ENCODE assay signal across 8 cellular contexts in the genomic region with DNA sequence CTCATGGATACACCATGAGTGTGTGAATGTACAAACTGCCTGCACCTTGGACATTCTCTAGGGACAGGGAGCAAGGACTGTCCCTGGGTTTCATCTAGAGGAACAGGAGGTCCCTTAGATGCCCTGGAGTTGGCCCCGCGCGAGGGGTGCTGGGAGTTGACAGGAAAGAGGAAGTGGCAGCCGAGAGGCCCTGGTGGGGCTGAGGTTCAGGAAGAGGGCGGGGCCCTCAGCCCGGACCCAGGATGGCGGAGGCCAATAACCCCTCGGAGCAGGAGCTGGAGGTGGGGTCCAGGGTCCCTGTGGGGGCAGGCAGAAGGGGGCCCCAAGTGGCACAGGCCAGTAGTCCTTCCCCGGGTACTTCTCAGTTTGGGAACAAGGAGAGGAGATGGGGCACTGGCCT. TPM values are rescaled to one million over a fixed set of nuclear protein-coding genes. Genes with fewer than 3 reads are reported as not detected.
A peak's percentile ranks its signal among the peaks of the same experiment; 100 is the strongest.
DNase-seq lines count a peak whose midpoint lies in the region; ATAC-seq, FAIRE-seq and TF ChIP-seq lines count a peak whose summit lies in the region.

No MANE protein-coding gene starts in this region.

- ATAC-seq in GM18505 (IDR thresholded peaks at IDR 0.05; ENCODE audit: unreplicated experiment) = peak; percentile 65
- peak; percentile 68 for ATAC-seq in HG02970 (IDR thresholded peaks at IDR 0.05; ENCODE audit: low FRiP score, unreplicated experiment)
- ATAC-seq in stimulated activated naive CD8-positive, alpha-beta T cell treated with anti-CD3 and anti-CD28 coated beads, Interleukin-15, Interleukin-2, amounts not matched to agents 100 U/mL and 50 U/mL, for 24 hours = peak; percentile 93

- H3K4me3 ChIP-seq in mononuclear cell (ENCODE audit: low read length) = peak overlapping the region; percentile 64

- peak; percentile 83 for TF ChIP-seq POLR2A in GM18505 (IDR thresholded peaks at IDR 0.05; ENCODE audit: borderline replicate concordance, extremely low read depth, insufficient read depth, insufficient read length)

- peaks cover 63% of the 10 kb centered on the region for H3K4me1 ChIP-seq in mononuclear cell (ENCODE audit: insufficient read depth, low read length)

- DNase-seq in T-helper 22 cell (ENCODE audit: low read depth) (peak; percentile 59), anterior cingulate cortex (lab: John Stamatoyannopoulos, UW) (peak in 32 of 58 donors; percentile 4 to 48 (median 22)), urothelium cell line (ENCODE audit: low spot score) (no peak), HuH-7 (ENCODE audit: low spot score) (no peak)
- DNase-seq in stimulated activated naive CD8-positive, alpha-beta T cell treated with anti-CD3 and anti-CD28 coated beads, Interleukin-15, Interleukin-2, amounts not matched to agents 100 U/mL and 50 U/mL, for 24 hours = peak; percentile 85

- no peaks in the 10 kb centered on the region for H3K27me3 ChIP-seq in mononuclear cell (ENCODE audit: insufficient read depth, low read length)

- no peaks in the 10 kb centered on the region for H3K9me3 ChIP-seq in mononuclear cell (ENCODE audit: low read depth, low read length)

- no peak for FAIRE-seq in urothelium cell line (lab: Jason Lieb, UNC)

RNA-seq across cellular contexts. Expression of gene PKN1, which starts 6.9 kb away (rescaled TPM):
- 118 TPM for total RNA-seq in mononuclear cell

RNA-seq across cellular contexts. Expression of gene DDX39A, which starts 20.9 kb away (rescaled TPM):
- total RNA-seq in mononuclear cell = 123 TPM

RNA-seq across cellular contexts. Expression of gene PTGER1, which starts 35.1 kb away (rescaled TPM):
- total RNA-seq in mononuclear cell = not detected

RNA-seq across cellular contexts. Expression of gene GIPC1, which starts 55.9 kb away (rescaled TPM):
- 11.0 TPM for total RNA-seq in mononuclear cell

RNA-seq across cellular contexts. Expression of gene ADGRE5, which starts 58.8 kb away (rescaled TPM):
- 155 TPM for total RNA-seq in mononuclear cell

Comparison
In these comparisons a context has a peak if more than half of its experiments do, and no peak if none do; other contexts are left out.
1. DNase-seq: peak in T-helper 22 cell (single experiment), anterior cingulate cortex (32 of 58) and stimulated activated naive CD8-positive, alpha-beta T cell treated with anti-CD3 and anti-CD28 coated beads, Interleukin-15, Interleukin-2, amounts not matched to agents 100 U/mL and 50 U/mL, for 24 hours (single experiment); none in urothelium cell line (single experiment) and HuH-7 (single experiment).
2. Peak in every context shown above with its lines, with median percentiles within 50 percentile points of each other: ATAC-seq.